In genomic region chr2:231050018-231050901, GRCh38 we compare ENCODE assay signal across 1 cellular context.
TF ChIP-seq lines count a peak whose summit lies in the region.

No MANE protein-coding gene starts in this region.

TF ChIP-seq in HepG2, 621 proteins besides CTCF, POLR2A, EP300 and RAD21 (continued from another document and continues in another):
- TF ChIP-seq, protein P1, sequence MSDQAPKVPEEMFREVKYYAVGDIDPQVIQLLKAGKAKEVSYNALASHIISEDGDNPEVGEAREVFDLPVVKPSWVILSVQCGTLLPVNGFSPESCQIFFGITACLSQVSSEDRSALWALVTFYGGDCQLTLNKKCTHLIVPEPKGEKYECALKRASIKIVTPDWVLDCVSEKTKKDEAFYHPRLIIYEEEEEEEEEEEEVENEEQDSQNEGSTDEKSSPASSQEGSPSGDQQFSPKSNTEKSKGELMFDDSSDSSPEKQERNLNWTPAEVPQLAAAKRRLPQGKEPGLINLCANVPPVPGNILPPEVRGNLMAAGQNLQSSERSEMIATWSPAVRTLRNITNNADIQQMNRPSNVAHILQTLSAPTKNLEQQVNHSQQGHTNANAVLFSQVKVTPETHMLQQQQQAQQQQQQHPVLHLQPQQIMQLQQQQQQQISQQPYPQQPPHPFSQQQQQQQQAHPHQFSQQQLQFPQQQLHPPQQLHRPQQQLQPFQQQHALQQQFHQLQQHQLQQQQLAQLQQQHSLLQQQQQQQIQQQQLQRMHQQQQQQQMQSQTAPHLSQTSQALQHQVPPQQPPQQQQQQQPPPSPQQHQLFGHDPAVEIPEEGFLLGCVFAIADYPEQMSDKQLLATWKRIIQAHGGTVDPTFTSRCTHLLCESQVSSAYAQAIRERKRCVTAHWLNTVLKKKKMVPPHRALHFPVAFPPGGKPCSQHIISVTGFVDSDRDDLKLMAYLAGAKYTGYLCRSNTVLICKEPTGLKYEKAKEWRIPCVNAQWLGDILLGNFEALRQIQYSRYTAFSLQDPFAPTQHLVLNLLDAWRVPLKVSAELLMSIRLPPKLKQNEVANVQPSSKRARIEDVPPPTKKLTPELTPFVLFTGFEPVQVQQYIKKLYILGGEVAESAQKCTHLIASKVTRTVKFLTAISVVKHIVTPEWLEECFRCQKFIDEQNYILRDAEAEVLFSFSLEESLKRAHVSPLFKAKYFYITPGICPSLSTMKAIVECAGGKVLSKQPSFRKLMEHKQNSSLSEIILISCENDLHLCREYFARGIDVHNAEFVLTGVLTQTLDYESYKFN (CRISPR knock-in tag; conservative IDR thresholded peaks at IDR 0.05): peak; percentile 100
- TF ChIP-seq ZFP36L2 (CRISPR knock-in tag; IDR thresholded peaks at IDR 0.05): no peak
- TF ChIP-seq NR0B2 (CRISPR knock-in tag; IDR thresholded peaks at IDR 0.05): peak; percentile 87; the same call in 1 of the 2 replicates
- TF ChIP-seq TBX2 (CRISPR knock-in tag; IDR thresholded peaks at IDR 0.05; ENCODE audit: borderline replicate concordance): peak; percentile 98
- peak; percentile 58; the same call in 1 of the 2 replicates for TF ChIP-seq NFYC (CRISPR knock-in tag; IDR thresholded peaks at IDR 0.05)
- TF ChIP-seq FOXA3 (CRISPR knock-in tag; IDR thresholded peaks at IDR 0.05): peak; percentile 97
- peak; percentile 99 for TF ChIP-seq AKAP8 (CRISPR knock-in tag; IDR thresholded peaks at IDR 0.05)
- TF ChIP-seq ZNF556 (CRISPR knock-in tag; IDR thresholded peaks at IDR 0.05; ENCODE audit: borderline replicate concordance): 0 out of 2 replicates have a peak, but pooled peaks have one; percentile 88
- TF ChIP-seq RFX1 (IDR thresholded peaks at IDR 0.05): no peak
- peak; percentile 96 for TF ChIP-seq KDM2A (CRISPR knock-in tag; IDR thresholded peaks at IDR 0.05; ENCODE audit: borderline replicate concordance, low read depth)
- TF ChIP-seq, protein P2, sequence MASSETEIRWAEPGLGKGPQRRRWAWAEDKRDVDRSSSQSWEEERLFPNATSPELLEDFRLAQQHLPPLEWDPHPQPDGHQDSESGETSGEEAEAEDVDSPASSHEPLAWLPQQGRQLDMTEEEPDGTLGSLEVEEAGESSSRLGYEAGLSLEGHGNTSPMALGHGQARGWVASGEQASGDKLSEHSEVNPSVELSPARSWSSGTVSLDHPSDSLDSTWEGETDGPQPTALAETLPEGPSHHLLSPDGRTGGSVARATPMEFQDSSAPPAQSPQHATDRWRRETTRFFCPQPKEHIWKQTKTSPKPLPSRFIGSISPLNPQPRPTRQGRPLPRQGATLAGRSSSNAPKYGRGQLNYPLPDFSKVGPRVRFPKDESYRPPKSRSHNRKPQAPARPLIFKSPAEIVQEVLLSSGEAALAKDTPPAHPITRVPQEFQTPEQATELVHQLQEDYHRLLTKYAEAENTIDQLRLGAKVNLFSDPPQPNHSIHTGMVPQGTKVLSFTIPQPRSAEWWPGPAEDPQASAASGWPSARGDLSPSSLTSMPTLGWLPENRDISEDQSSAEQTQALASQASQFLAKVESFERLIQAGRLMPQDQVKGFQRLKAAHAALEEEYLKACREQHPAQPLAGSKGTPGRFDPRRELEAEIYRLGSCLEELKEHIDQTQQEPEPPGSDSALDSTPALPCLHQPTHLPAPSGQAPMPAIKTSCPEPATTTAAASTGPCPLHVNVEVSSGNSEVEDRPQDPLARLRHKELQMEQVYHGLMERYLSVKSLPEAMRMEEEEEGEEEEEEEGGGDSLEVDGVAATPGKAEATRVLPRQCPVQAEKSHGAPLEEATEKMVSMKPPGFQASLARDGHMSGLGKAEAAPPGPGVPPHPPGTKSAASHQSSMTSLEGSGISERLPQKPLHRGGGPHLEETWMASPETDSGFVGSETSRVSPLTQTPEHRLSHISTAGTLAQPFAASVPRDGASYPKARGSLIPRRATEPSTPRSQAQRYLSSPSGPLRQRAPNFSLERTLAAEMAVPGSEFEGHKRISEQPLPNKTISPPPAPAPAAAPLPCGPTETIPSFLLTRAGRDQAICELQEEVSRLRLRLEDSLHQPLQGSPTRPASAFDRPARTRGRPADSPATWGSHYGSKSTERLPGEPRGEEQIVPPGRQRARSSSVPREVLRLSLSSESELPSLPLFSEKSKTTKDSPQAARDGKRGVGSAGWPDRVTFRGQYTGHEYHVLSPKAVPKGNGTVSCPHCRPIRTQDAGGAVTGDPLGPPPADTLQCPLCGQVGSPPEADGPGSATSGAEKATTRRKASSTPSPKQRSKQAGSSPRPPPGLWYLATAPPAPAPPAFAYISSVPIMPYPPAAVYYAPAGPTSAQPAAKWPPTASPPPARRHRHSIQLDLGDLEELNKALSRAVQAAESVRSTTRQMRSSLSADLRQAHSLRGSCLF (CRISPR knock-in tag; IDR thresholded peaks at IDR 0.05; ENCODE audit: borderline replicate concordance): 0 out of 2 replicates have a peak, but pooled peaks have one; percentile 12
- TF ChIP-seq NR3C1 (CRISPR knock-in tag; IDR thresholded peaks at IDR 0.05): no peak
- TF ChIP-seq, protein P3, sequence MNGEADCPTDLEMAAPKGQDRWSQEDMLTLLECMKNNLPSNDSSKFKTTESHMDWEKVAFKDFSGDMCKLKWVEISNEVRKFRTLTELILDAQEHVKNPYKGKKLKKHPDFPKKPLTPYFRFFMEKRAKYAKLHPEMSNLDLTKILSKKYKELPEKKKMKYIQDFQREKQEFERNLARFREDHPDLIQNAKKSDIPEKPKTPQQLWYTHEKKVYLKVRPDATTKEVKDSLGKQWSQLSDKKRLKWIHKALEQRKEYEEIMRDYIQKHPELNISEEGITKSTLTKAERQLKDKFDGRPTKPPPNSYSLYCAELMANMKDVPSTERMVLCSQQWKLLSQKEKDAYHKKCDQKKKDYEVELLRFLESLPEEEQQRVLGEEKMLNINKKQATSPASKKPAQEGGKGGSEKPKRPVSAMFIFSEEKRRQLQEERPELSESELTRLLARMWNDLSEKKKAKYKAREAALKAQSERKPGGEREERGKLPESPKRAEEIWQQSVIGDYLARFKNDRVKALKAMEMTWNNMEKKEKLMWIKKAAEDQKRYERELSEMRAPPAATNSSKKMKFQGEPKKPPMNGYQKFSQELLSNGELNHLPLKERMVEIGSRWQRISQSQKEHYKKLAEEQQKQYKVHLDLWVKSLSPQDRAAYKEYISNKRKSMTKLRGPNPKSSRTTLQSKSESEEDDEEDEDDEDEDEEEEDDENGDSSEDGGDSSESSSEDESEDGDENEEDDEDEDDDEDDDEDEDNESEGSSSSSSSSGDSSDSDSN (CRISPR knock-in tag; IDR thresholded peaks at IDR 0.05): peak; percentile 91
- peak; percentile 51; the same call in 1 of the 2 replicates for TF ChIP-seq ZNF446 (CRISPR knock-in tag; IDR thresholded peaks at IDR 0.05)
- TF ChIP-seq, protein P4, sequence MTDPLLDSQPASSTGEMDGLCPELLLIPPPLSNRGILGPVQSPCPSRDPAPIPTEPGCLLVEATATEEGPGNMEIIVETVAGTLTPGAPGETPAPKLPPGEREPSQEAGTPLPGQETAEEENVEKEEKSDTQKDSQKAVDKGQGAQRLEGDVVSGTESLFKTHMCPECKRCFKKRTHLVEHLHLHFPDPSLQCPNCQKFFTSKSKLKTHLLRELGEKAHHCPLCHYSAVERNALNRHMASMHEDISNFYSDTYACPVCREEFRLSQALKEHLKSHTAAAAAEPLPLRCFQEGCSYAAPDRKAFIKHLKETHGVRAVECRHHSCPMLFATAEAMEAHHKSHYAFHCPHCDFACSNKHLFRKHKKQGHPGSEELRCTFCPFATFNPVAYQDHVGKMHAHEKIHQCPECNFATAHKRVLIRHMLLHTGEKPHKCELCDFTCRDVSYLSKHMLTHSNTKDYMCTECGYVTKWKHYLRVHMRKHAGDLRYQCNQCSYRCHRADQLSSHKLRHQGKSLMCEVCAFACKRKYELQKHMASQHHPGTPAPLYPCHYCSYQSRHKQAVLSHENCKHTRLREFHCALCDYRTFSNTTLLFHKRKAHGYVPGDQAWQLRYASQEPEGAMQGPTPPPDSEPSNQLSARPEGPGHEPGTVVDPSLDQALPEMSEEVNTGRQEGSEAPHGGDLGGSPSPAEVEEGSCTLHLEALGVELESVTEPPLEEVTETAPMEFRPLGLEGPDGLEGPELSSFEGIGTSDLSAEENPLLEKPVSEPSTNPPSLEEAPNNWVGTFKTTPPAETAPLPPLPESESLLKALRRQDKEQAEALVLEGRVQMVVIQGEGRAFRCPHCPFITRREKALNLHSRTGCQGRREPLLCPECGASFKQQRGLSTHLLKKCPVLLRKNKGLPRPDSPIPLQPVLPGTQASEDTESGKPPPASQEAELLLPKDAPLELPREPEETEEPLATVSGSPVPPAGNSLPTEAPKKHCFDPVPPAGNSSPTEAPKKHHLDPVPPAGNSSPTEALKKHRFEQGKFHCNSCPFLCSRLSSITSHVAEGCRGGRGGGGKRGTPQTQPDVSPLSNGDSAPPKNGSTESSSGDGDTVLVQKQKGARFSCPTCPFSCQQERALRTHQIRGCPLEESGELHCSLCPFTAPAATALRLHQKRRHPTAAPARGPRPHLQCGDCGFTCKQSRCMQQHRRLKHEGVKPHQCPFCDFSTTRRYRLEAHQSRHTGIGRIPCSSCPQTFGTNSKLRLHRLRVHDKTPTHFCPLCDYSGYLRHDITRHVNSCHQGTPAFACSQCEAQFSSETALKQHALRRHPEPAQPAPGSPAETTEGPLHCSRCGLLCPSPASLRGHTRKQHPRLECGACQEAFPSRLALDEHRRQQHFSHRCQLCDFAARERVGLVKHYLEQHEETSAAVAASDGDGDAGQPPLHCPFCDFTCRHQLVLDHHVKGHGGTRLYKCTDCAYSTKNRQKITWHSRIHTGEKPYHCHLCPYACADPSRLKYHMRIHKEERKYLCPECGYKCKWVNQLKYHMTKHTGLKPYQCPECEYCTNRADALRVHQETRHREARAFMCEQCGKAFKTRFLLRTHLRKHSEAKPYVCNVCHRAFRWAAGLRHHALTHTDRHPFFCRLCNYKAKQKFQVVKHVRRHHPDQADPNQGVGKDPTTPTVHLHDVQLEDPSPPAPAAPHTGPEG (CRISPR knock-in tag; IDR thresholded peaks at IDR 0.05): peak; percentile 94
- peak; percentile 97 for TF ChIP-seq FLYWCH1 (CRISPR knock-in tag; IDR thresholded peaks at IDR 0.05)
- peak; percentile 76 for TF ChIP-seq KDM1A (CRISPR knock-in tag; IDR thresholded peaks at IDR 0.05)
- TF ChIP-seq SKI (IDR thresholded peaks at IDR 0.05; ENCODE audit: partially characterized antibody): peak; percentile 96
- peak; percentile 98 for TF ChIP-seq ZNF292 (CRISPR knock-in tag; IDR thresholded peaks at IDR 0.05; ENCODE audit: borderline replicate concordance, low read depth)
- TF ChIP-seq HBP1 (CRISPR knock-in tag; IDR thresholded peaks at IDR 0.05; ENCODE audit: low read depth): 0 out of 2 replicates have a peak, but pooled peaks have one; percentile 89
- TF ChIP-seq, protein P5, sequence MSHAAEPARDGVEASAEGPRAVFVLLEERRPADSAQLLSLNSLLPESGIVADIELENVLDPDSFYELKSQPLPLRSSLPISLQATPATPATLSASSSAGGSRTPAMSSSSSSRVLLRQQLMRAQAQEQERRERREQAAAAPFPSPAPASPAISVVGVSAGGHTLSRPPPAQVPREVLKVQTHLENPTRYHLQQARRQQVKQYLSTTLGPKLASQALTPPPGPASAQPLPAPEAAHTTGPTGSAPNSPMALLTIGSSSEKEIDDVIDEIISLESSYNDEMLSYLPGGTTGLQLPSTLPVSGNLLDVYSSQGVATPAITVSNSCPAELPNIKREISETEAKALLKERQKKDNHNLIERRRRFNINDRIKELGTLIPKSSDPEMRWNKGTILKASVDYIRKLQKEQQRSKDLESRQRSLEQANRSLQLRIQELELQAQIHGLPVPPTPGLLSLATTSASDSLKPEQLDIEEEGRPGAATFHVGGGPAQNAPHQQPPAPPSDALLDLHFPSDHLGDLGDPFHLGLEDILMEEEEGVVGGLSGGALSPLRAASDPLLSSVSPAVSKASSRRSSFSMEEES (CRISPR knock-in tag; IDR thresholded peaks at IDR 0.05): peak; percentile 94
- TF ChIP-seq ZNF34 (CRISPR knock-in tag; IDR thresholded peaks at IDR 0.05; ENCODE audit: borderline replicate concordance): peak; percentile 45; the same call in 1 of the 2 replicates
- peak; percentile 95 for TF ChIP-seq BRF2 (CRISPR knock-in tag; IDR thresholded peaks at IDR 0.05)
- no peak; the same call in 1 of the 2 replicates for TF ChIP-seq ZSCAN22 (CRISPR knock-in tag; IDR thresholded peaks at IDR 0.05)
- peak; percentile 92 for TF ChIP-seq DBP (CRISPR knock-in tag; IDR thresholded peaks at IDR 0.05; ENCODE audit: not compliant biosample characterization)
- peak; percentile 47; the same call in 1 of the 2 replicates for TF ChIP-seq ZNF546 (CRISPR knock-in tag; conservative IDR thresholded peaks at IDR 0.05)
- TF ChIP-seq BRCA1 (CRISPR knock-in tag; IDR thresholded peaks at IDR 0.05): peak; percentile 95
- TF ChIP-seq ZNF782 (CRISPR knock-in tag; IDR thresholded peaks at IDR 0.05; ENCODE audit: borderline replicate concordance): no peak
- no peak for TF ChIP-seq MBNL3 (CRISPR knock-in tag; conservative IDR thresholded peaks at IDR 0.05)
- no peak for TF ChIP-seq PTBP1 (IDR thresholded peaks at IDR 0.05; ENCODE audit: low read depth, low read length, poor library complexity, severe bottlenecking)
- TF ChIP-seq PPARG (CRISPR knock-in tag; conservative IDR thresholded peaks at IDR 0.05): peak; percentile 94
